ENCODE assay signal across 8 cellular contexts in the genomic region with DNA sequence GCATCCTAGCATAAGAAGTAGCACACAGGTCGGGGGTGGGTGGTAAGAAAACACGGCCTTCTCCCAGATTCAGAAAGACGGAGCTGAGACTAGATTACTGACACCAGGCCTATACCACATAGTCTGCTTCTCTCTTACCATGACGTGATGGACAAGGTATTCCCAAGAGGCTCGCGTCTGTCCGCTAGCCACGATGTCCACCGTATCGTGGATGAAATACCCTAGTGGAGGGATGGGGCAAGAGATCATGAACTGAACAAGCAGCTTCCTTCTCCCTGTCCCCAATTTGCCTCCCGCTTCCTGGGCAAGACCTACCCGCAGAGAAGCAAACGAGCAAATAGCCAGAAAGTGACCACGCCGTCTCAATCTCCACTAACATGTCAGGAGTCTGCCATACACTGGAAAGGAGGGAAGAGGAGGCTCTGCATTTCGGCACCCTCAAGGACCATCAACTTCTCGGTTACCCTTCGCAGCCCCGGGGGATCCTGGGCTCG. TPM values are rescaled to one million over a fixed set of nuclear protein-coding genes. Genes with fewer than 3 reads are reported as not detected.
A peak's percentile ranks its signal among the peaks of the same experiment; 100 is the strongest.
DNase-seq lines count a peak whose midpoint lies in the region; ATAC-seq and TF ChIP-seq lines count a peak whose summit lies in the region.

No MANE protein-coding gene starts in this region.

- POLR2A ChIA-PET in CD8-positive, alpha-beta memory T cell (lab: Charles Lee), result interaction anchor here (3.0 to 4.3 kb wide), 3 partner anchors 22 to 225 kb away, joined by 18 to 128 read pairs (median 44); partner anchors contain the start of genes BLTP2, PHF12 and TRAF4
- POLR2A ChIA-PET in HEK293 (lab: Yijun Ruan, JAX), result interaction anchor here (0.6 to 6.7 kb wide), 24 partner anchors 10 to 359 kb away, joined by 3 to 448 read pairs (median 5); partner anchors contain the start of genes BLTP2, DHRS13, ERAL1 and FAM222B

- H3K4me2 ChIP-seq in neural cell (ENCODE audit: low read length), result no peak overlapping the region

- H3F3A ChIP-seq in neural cell (ENCODE audit: insufficient read depth, low read length, poor library complexity, severe bottlenecking), result no peaks in the 10 kb centered on the region

- H4K20me1 ChIP-seq in neural cell (ENCODE audit: insufficient read depth), result no peaks in the 10 kb centered on the region

- no peaks in the 10 kb centered on the region for H3K9me3 Mint-ChIP-seq in CD8-positive, alpha-beta memory T cell

- H2AFZ ChIP-seq in neural cell (ENCODE audit: low read depth, low read length), result no peak overlapping the region

- H3K9me3 ChIP-seq in CD8-positive, alpha-beta memory T cell (ENCODE audit: low read length), result no peaks in the 10 kb centered on the region
- H3K9me3 ChIP-seq in HEK293 (ENCODE audit: control insufficient read depth, insufficient read depth, low read depth, low read length), result no peaks in the 10 kb centered on the region
- H3K9me3 ChIP-seq in SJCRH30 (replicated peaks), result no peaks in the 10 kb centered on the region
- H3K9me3 ChIP-seq in effector memory CD4-positive, alpha-beta T cell (ENCODE audit: control insufficient read depth, low read length), result no peaks in the 10 kb centered on the region
- no peaks in the 10 kb centered on the region for H3K9me3 ChIP-seq in neural cell (ENCODE audit: low read length)

- peaks cover 0 to 5% of the 10 kb centered on the region in 2 donors for H3K27me3 Mint-ChIP-seq in CD8-positive, alpha-beta memory T cell

- H3K9me2 ChIP-seq in neural cell (ENCODE audit: insufficient read depth, low read length), result no peaks in the 10 kb centered on the region

- peaks cover 15% of the 10 kb centered on the region for H3K79me2 ChIP-seq in neural cell (replicated peaks; ENCODE audit: insufficient read depth, low read length)

- H3K4me3 Mint-ChIP-seq in CD8-positive, alpha-beta memory T cell, result peak overlapping the region; percentile 78 to 90 (median 88)

- peaks cover 3 to 65% (median 18%) of the 10 kb centered on the region in 3 donors for H3K36me3 Mint-ChIP-seq in CD8-positive, alpha-beta memory T cell

- no peak for TF ChIP-seq RAD21 in neural cell (conservative IDR thresholded peaks at IDR 0.05)

- DNase-seq in CD8-positive, alpha-beta memory T cell, result no peak
- DNase-seq in SJCRH30 (peak in 1 of 2 experiments; percentile 82), NCI-H2196 (lab: John Stamatoyannopoulos, UW; ENCODE audit: unreplicated experiment) (no peak)
- no peak for DNase-seq in effector memory CD4-positive, alpha-beta T cell

- peaks cover 35% of the 10 kb centered on the region for H3K36me3 ChIP-seq in CD8-positive, alpha-beta memory T cell (ENCODE audit: insufficient read depth, low read length)
- H3K36me3 ChIP-seq in HEK293 (ENCODE audit: control insufficient read depth in 2 of 2, insufficient read depth in 1 of 2, low read length in 2 of 2) (peaks cover 26 to 51% of the 10 kb centered on the region in 2 experiments), SJCRH30 (peaks cover 45% of the 10 kb centered on the region), neural cell (ENCODE audit: insufficient read depth, low read length) (no peaks in the 10 kb centered on the region)
- peaks cover 29% of the 10 kb centered on the region for H3K36me3 ChIP-seq in effector memory CD4-positive, alpha-beta T cell (ENCODE audit: control insufficient read depth, insufficient read depth, low read length)

- H3K4me1 ChIP-seq in CD8-positive, alpha-beta memory T cell (ENCODE audit: insufficient read depth, low read length), result peaks cover 45% of the 10 kb centered on the region
- H3K4me1 ChIP-seq in HEK293 (ENCODE audit: control insufficient read depth, insufficient read depth, low read length) (peaks cover 9% of the 10 kb centered on the region; the same call in 1 of the 2 replicates), SJCRH30 (peaks cover 20% of the 10 kb centered on the region)
- H3K4me1 ChIP-seq in effector memory CD4-positive, alpha-beta T cell (ENCODE audit: control insufficient read depth, insufficient read depth, low read length, poor library complexity, severe bottlenecking), result peaks cover 51% of the 10 kb centered on the region

- H3K27me3 ChIP-seq in CD8-positive, alpha-beta memory T cell (ENCODE audit: insufficient read depth, low read length, poor library complexity, severe bottlenecking), result no peaks in the 10 kb centered on the region
- no peaks in the 10 kb centered on the region for H3K27me3 ChIP-seq in SJCRH30
- no peaks in the 10 kb centered on the region for H3K27me3 ChIP-seq in effector memory CD4-positive, alpha-beta T cell (replicated peaks; ENCODE audit: control insufficient read depth, insufficient read depth, low read length, poor library complexity, severe bottlenecking)
- peaks cover 4% of the 10 kb centered on the region for H3K27me3 ChIP-seq in neural cell (ENCODE audit: insufficient read depth, low read depth, low read length)

- H3K27ac ChIP-seq in CD8-positive, alpha-beta memory T cell (ENCODE audit: low read depth, low read length), result peak overlapping the region; percentile 72
- H3K27ac ChIP-seq in HEK293 (ENCODE audit: extremely low read depth, low read depth, low read length) (peak overlapping the region; percentile 99), SJCRH30 (peak overlapping the region; percentile 61), neural cell (ENCODE audit: low read length) (no peak overlapping the region)
- peak overlapping the region; percentile 60 for H3K27ac ChIP-seq in effector memory CD4-positive, alpha-beta T cell (ENCODE audit: insufficient read depth, low read length, poor library complexity, severe bottlenecking)

- peak overlapping the region; percentile 40 to 92 (median 80) for H3K27ac Mint-ChIP-seq in CD8-positive, alpha-beta memory T cell

- TF ChIP-seq CTCF in HEK293 (tag by site-specific recombination; IDR thresholded peaks at IDR 0.05), result peak; percentile 68
- no peak for TF ChIP-seq CTCF in neural cell (IDR thresholded peaks at IDR 0.05; ENCODE audit: poor library complexity, severe bottlenecking)

- H3K4me3 ChIP-seq in CD8-positive, alpha-beta memory T cell (ENCODE audit: low read length), result peak overlapping the region; percentile 49
- H3K4me3 ChIP-seq in HEK293 (ENCODE audit: low read depth, low read length) (peak overlapping the region; percentile 55), SJCRH30 (peak overlapping the region; percentile 80), neural cell (ENCODE audit: low read length) (peak overlapping the region; percentile 57)
- peak overlapping the region; percentile 51 for H3K4me3 ChIP-seq in effector memory CD4-positive, alpha-beta T cell (ENCODE audit: insufficient read depth, low read depth, low read length, poor library complexity, severe bottlenecking)

- ATAC-seq in GM19035 (IDR thresholded peaks at IDR 0.05; ENCODE audit: unreplicated experiment), result no peak
- no peak for ATAC-seq in GM18907 (IDR thresholded peaks at IDR 0.05; ENCODE audit: unreplicated experiment)

- CTCF ChIA-PET in CD8-positive, alpha-beta memory T cell (lab: Charles Lee), result interaction anchor here (0.8 to 14.8 kb wide), 4 partner anchors 22 to 228 kb away, joined by 4 to 579 read pairs (median 15); partner anchors contain the start of gene TRAF4
- CTCF ChIA-PET in HEK293 (lab: Yijun Ruan, JAX), result interaction anchor here (0.6 to 13.6 kb wide), 14 partner anchors 12 to 393 kb away, joined by 3 to 445 read pairs (median 3); partner anchors contain the start of genes PROCA1 and TRAF4

- peaks cover 64 to 85% (median 67%) of the 10 kb centered on the region in 3 donors for H3K4me1 Mint-ChIP-seq in CD8-positive, alpha-beta memory T cell

- TF ChIP-seq EP300 in neural cell (conservative IDR thresholded peaks at IDR 0.05; ENCODE audit: poor library complexity, severe bottlenecking), result no peak

- H3K9ac ChIP-seq in neural cell (ENCODE audit: low read length), result peak overlapping the region; percentile 42

TF ChIP-seq in neural cell, 6 proteins besides CTCF, POLR2A, EP300 and RAD21 (continues in another document):
- TF ChIP-seq POLR2AphosphoS5 (IDR thresholded peaks at IDR 0.05), result no peak
- TF ChIP-seq TAF1 (IDR thresholded peaks at IDR 0.05; ENCODE audit: low read depth), result no peak
- TF ChIP-seq SMC3 (conservative IDR thresholded peaks at IDR 0.05; ENCODE audit: poor library complexity), result no peak
- TF ChIP-seq MXI1 (conservative IDR thresholded peaks at IDR 0.05; ENCODE audit: poor library complexity, severe bottlenecking), result no peak

RNA-seq across cellular contexts. Expression of gene TLCD1, which starts 0.8 kb away (rescaled TPM):
- 10 to 100 TPM; 36.5 to 38.9 TPM for total RNA-seq in CD8-positive, alpha-beta memory T cell
- polyA plus RNA-seq in CD8-positive, alpha-beta memory T cell, result not detected
- total RNA-seq in SJCRH30 (2014; rRNA removed; shearing (Covaris generic)), result 7.5 and 10.0 TPM in 2 replicates
- not detected in 2 replicates for polyA plus RNA-seq in neural cell
- polyA minus RNA-seq in neural cell, result not detected in 2 replicates

RNA-seq across cellular contexts. Expression of gene NEK8, which starts 3.4 kb away (rescaled TPM):
- total RNA-seq in CD8-positive, alpha-beta memory T cell, result 1 to 10 TPM; 8.0 to 8.8 TPM
- polyA plus RNA-seq in CD8-positive, alpha-beta memory T cell, result 2.5 TPM
- total RNA-seq in SJCRH30 (2014; rRNA removed; shearing (Covaris generic)), result 1.7 and 2.6 TPM in 2 replicates
- polyA plus RNA-seq in neural cell, result 1.5 and 2.0 TPM in 2 replicates
- 0.24 and 0.93 TPM in 2 replicates for polyA minus RNA-seq in neural cell

RNA-seq across cellular contexts. Expression of gene RPL23A, which starts 5.4 kb away (rescaled TPM):
- total RNA-seq in CD8-positive, alpha-beta memory T cell, result 1,000 to 10,000 TPM; 2,670 to 2,692 TPM
- polyA plus RNA-seq in CD8-positive, alpha-beta memory T cell, result 5,358 TPM
- total RNA-seq in SJCRH30 (2014; rRNA removed; shearing (Covaris generic)), result 1,716 and 1,788 TPM in 2 replicates
- 292 and 297 TPM in 2 replicates for polyA plus RNA-seq in neural cell
- polyA minus RNA-seq in neural cell, result 108 and 122 TPM in 2 replicates

RNA-seq across cellular contexts. Expression of gene RAB34, which starts 7.5 kb away (rescaled TPM):
- total RNA-seq in CD8-positive, alpha-beta memory T cell, result 1 to 10 TPM; 7.9 to 8.3 TPM
- polyA plus RNA-seq in CD8-positive, alpha-beta memory T cell, result 2.6 TPM
- 191 and 201 TPM in 2 replicates for total RNA-seq in SJCRH30 (2014; rRNA removed; shearing (Covaris generic))
- 3.4 and 9.3 TPM in 2 replicates for polyA plus RNA-seq in neural cell
- polyA minus RNA-seq in neural cell, result 1.7 and 2.4 TPM in 2 replicates

RNA-seq across cellular contexts. Expression of gene PROCA1, which starts 13.5 kb away (rescaled TPM):
- total RNA-seq in CD8-positive, alpha-beta memory T cell, result 1 to 10 TPM; 4.7 to 4.9 TPM
- 1.2 TPM for polyA plus RNA-seq in CD8-positive, alpha-beta memory T cell
- total RNA-seq in SJCRH30 (2014; rRNA removed; shearing (Covaris generic)), result 5.4 and 7.0 TPM in 2 replicates
- 18.8 and 20.7 TPM in 2 replicates for polyA plus RNA-seq in neural cell
- polyA minus RNA-seq in neural cell, result 5.6 and 10.8 TPM in 2 replicates
